16 cellular contexts compared by ENCODE assay signal in the genomic region with DNA sequence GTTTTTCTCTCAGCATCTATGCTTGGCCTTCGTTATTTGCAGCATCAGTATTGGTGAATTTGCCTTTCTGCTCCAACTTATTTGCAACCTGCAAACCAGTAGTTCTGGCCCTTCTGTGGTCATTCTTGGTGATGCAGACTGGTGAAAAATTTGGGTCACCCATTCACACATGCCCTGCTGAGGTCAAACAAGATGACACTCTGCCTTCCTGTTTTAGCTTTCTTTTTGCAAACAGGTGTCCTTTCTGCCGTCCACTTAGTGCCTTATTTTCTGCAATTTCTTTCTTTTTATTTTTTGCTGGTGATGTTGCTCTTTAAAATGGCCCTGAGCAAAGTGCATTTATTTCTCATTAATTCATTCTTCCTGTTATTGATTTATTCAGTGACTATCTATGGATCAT. TPM values are rescaled to one million over a fixed set of nuclear protein-coding genes. Genes with fewer than 3 reads are reported as not detected.
DNase-seq lines count a peak whose midpoint lies in the region; ATAC-seq, FAIRE-seq and TF ChIP-seq lines count a peak whose summit lies in the region.
"Had no signal": no experiment of that assay in that cellular context is flagged by ENCODE, and none has a peak within 500 bp of the region (broad histone marks: within the 10 kb centered on the region; RNA-seq: fewer than 3 reads in every experiment).

No MANE protein-coding gene starts in this region.

- H3K27me3 Mint-ChIP-seq in CD8-positive, alpha-beta T cell (ENCODE audit: low read depth), result no peaks in the 10 kb centered on the region
- H3K27me3 Mint-ChIP-seq in central memory CD8-positive, alpha-beta T cell, result no peaks in the 10 kb centered on the region

- no peaks in the 10 kb centered on the region for H3K36me3 ChIP-seq in CD8-positive, alpha-beta T cell (ENCODE audit: insufficient read depth, low read length)
- no peaks in the 10 kb centered on the region for H3K36me3 ChIP-seq in SK-N-SH (replicated peaks in 1 of 2; ENCODE audit: control insufficient read depth in 1 of 2, insufficient read depth in 2 of 2, low read length in 1 of 2)

- H3K4me1 Mint-ChIP-seq in CD8-positive, alpha-beta T cell (ENCODE audit: low read depth), result peaks cover 15% of the 10 kb centered on the region
- H3K4me1 Mint-ChIP-seq in central memory CD8-positive, alpha-beta T cell, result peaks cover 74% of the 10 kb centered on the region

- H3K79me2 ChIP-seq in SK-N-SH (ENCODE audit: insufficient read depth), result no peaks in the 10 kb centered on the region

- CTCF ChIA-PET in CD8-positive, alpha-beta T cell (lab: Charles Lee), result no interaction called here
- CTCF ChIA-PET in SK-N-SH (lab: Yijun Ruan, JAX), result no interaction called here

- H3K4me2 ChIP-seq in SK-N-SH, result no peak overlapping the region

- H3K4me3 Mint-ChIP-seq in CD8-positive, alpha-beta T cell, result peak overlapping the region; percentile 0
- H3K4me3 Mint-ChIP-seq in central memory CD8-positive, alpha-beta T cell, result peak overlapping the region; percentile 56
- H3K4me3 Mint-ChIP-seq: activated CD4-positive, alpha-beta T cell treated with anti-CD3 and anti-CD28 coated beads, Interleukin-2, amount 10 ng/mL, durations not matched to agents 24 days and 14 days had no signal

- no peaks in the 10 kb centered on the region for H3K4me1 ChIP-seq in CD8-positive, alpha-beta T cell (ENCODE audit: insufficient read depth, low read length)
- H3K4me1 ChIP-seq in SK-N-SH (ENCODE audit: control insufficient read depth in 1 of 2, insufficient read depth in 2 of 2, low read depth in 1 of 2, low read length in 1 of 2), result no peaks in the 10 kb centered on the region

- no peak for TF ChIP-seq RAD21 in SK-N-SH (IDR thresholded peaks at IDR 0.05; ENCODE audit: low read length)

- intact Hi-C loops in CD8-positive, alpha-beta T cell (cut with DNase I, micrococcal nuclease), result no loop called here

- H3K9ac ChIP-seq in SK-N-SH, result no peak overlapping the region

- H3K27me3 ChIP-seq in CD8-positive, alpha-beta T cell (ENCODE audit: insufficient read depth, low read length), result no peaks in the 10 kb centered on the region
- no peaks in the 10 kb centered on the region; the same call in 1 of the 2 replicates for H3K27me3 ChIP-seq in SK-N-SH (ENCODE audit: insufficient read depth)

- H3K27ac ChIP-seq in CD8-positive, alpha-beta T cell (ENCODE audit: low read depth, low read length), result no peak overlapping the region
- H3K27ac ChIP-seq in SK-N-SH (ENCODE audit: low read depth in 2 of 2, low read length in 1 of 2), result no peak overlapping the region
- H3K27ac ChIP-seq: coronary artery had no signal

- H3K9me2 ChIP-seq in SK-N-SH, result no peaks in the 10 kb centered on the region

- H2AFZ ChIP-seq in SK-N-SH (ENCODE audit: low read depth), result no peak overlapping the region

- no peak for DNase-seq in CD8-positive, alpha-beta T cell
- no peak for DNase-seq in GM19239 (ENCODE audit: insufficient read length, low spot score)
- DNase-seq in central memory CD8-positive, alpha-beta T cell (ENCODE audit: low spot score in 2 of 2), result no peak
- DNase-seq in activated T-cell treated with anti-CD3 and anti-CD28 coated beads, Interleukin-2, amount 50 U/mL, for 48 hours, result no peak
- DNase-seq in SK-N-SH, result no peak
- DNase-seq in NCI-H2081 treated with DMSO at 0.1 percent for 48 hours (lab: John Stamatoyannopoulos, UW), result no peak
- DNase-seq in NCI-H2171 treated with DMSO at 0.1 percent for 48 hours (lab: John Stamatoyannopoulos, UW), result no peak
- DNase-seq: activated CD4-positive, alpha-beta T cell treated with anti-CD3 and anti-CD28 coated beads, Interleukin-2, amount 10 ng/mL, durations not matched to agents 24 days and 14 days; aorta; head of caudate nucleus; IMR-90; stimulated activated CD4-positive, alpha-beta T cell treated with anti-CD3 and anti-CD28 coated beads, Interleukin-12 subunit alpha, Interleukin-12 subunit beta, amount 100 ng/mL, for 4 hours; substantia nigra had no signal

- TF ChIP-seq EP300 in SK-N-SH (IDR thresholded peaks at IDR 0.05; ENCODE audit: borderline replicate concordance in 1 of 2, low read depth in 1 of 2, low read length in 1 of 2), result no peak

- peaks cover 3% of the 10 kb centered on the region for H3K9me3 Mint-ChIP-seq in CD8-positive, alpha-beta T cell
- no peaks in the 10 kb centered on the region for H3K9me3 Mint-ChIP-seq in central memory CD8-positive, alpha-beta T cell
- H3K9me3 Mint-ChIP-seq: activated CD4-positive, alpha-beta T cell treated with anti-CD3 and anti-CD28 coated beads, Interleukin-2, amount 10 ng/mL, durations not matched to agents 24 days and 14 days had no signal

- 13% methylated on average over 2 of the region's 2 CpGs for WGBS in SK-N-SH (ENCODE audit: low lambda C conversion rate)

- H3F3A ChIP-seq in SK-N-SH (replicated peaks; ENCODE audit: insufficient read depth), result no peaks in the 10 kb centered on the region

- H3K36me3 Mint-ChIP-seq in CD8-positive, alpha-beta T cell, result no peaks in the 10 kb centered on the region
- H3K36me3 Mint-ChIP-seq in central memory CD8-positive, alpha-beta T cell (ENCODE audit: insufficient read depth), result no peaks in the 10 kb centered on the region

- no peak for ATAC-seq in CD8-positive, alpha-beta T cell
- peak; percentile 31 for ATAC-seq in HG03280 (IDR thresholded peaks at IDR 0.05; ENCODE audit: unreplicated experiment)
- no peak for ATAC-seq in central memory CD8-positive, alpha-beta T cell (replicated peaks; ENCODE audit: extremely low read depth, poor library complexity, severe bottlenecking)

- H3K27ac Mint-ChIP-seq in CD8-positive, alpha-beta T cell, result peak overlapping the region; percentile 41
- H3K27ac Mint-ChIP-seq in central memory CD8-positive, alpha-beta T cell (ENCODE audit: low read depth), result peak overlapping the region; percentile 88
- H3K27ac Mint-ChIP-seq: activated CD4-positive, alpha-beta T cell treated with anti-CD3 and anti-CD28 coated beads, Interleukin-2, amount 10 ng/mL, durations not matched to agents 24 days and 14 days; activated T-helper 2 cell treated with anti-CD3 and anti-CD28 coated beads, Interferon-gamma antibody, Interleukin-2, Interleukin-4, amounts not matched to agents 10 μg/mL and 5 μg/mL and 100 μg/mL, durations not matched to agents 14 hours and 24 hours and 36 hours had no signal

- no peak for TF ChIP-seq CTCF in CD8-positive, alpha-beta T cell (IDR thresholded peaks at IDR 0.05)
- no peak for TF ChIP-seq CTCF in SK-N-SH (IDR thresholded peaks at IDR 0.05)

- H4K20me1 ChIP-seq in SK-N-SH (ENCODE audit: insufficient read depth), result no peaks in the 10 kb centered on the region

- H3K9me3 ChIP-seq in CD8-positive, alpha-beta T cell (ENCODE audit: low read length), result no peaks in the 10 kb centered on the region
- H3K9me3 ChIP-seq in SK-N-SH, result no peaks in the 10 kb centered on the region

- POLR2A ChIA-PET in CD8-positive, alpha-beta T cell (lab: Charles Lee), result no interaction called here
- POLR2A ChIA-PET in SK-N-SH (lab: Yijun Ruan, JAX), result no interaction called here

- H3K4me3 ChIP-seq in CD8-positive, alpha-beta T cell (ENCODE audit: low read depth, low read length), result no peak overlapping the region
- H3K4me3 ChIP-seq in SK-N-SH (ENCODE audit: low read depth in 2 of 2, low read length in 1 of 2), result no peak overlapping the region
- H3K4me3 ChIP-seq: coronary artery had no signal

- peak; percentile 95 for FAIRE-seq in GM19239 (lab: Jason Lieb, UNC)

TF ChIP-seq in SK-N-SH, 30 proteins besides CTCF, POLR2A, EP300 and RAD21 (continues in another document):
- no peak for TF ChIP-seq FOXJ3 (CRISPR knock-in tag; IDR thresholded peaks at IDR 0.05)
- no peak for TF ChIP-seq TAF1 (IDR thresholded peaks at IDR 0.05; ENCODE audit: borderline replicate concordance, low read depth, low read length)
- TF ChIP-seq, protein P1, sequence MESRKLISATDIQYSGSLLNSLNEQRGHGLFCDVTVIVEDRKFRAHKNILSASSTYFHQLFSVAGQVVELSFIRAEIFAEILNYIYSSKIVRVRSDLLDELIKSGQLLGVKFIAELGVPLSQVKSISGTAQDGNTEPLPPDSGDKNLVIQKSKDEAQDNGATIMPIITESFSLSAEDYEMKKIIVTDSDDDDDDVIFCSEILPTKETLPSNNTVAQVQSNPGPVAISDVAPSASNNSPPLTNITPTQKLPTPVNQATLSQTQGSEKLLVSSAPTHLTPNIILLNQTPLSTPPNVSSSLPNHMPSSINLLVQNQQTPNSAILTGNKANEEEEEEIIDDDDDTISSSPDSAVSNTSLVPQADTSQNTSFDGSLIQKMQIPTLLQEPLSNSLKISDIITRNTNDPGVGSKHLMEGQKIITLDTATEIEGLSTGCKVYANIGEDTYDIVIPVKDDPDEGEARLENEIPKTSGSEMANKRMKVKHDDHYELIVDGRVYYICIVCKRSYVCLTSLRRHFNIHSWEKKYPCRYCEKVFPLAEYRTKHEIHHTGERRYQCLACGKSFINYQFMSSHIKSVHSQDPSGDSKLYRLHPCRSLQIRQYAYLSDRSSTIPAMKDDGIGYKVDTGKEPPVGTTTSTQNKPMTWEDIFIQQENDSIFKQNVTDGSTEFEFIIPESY (IDR thresholded peaks at IDR 0.05; ENCODE audit: borderline replicate concordance, low read depth), result no peak
- no peak for TF ChIP-seq CHD2 (IDR thresholded peaks at IDR 0.05; ENCODE audit: low read length, partially characterized antibody)
- no peak for TF ChIP-seq MXI1 (IDR thresholded peaks at IDR 0.05; ENCODE audit: low read depth, low read length)
- no peak for TF ChIP-seq YY1 (IDR thresholded peaks at IDR 0.05; ENCODE audit: low read depth)
- TF ChIP-seq NRF1 (IDR thresholded peaks at IDR 0.05; ENCODE audit: low read depth, low read length), result no peak
- TF ChIP-seq FOSL2 (IDR thresholded peaks at IDR 0.05; ENCODE audit: borderline replicate concordance, low read depth), result no peak
- no peak for TF ChIP-seq SIN3A (IDR thresholded peaks at IDR 0.05; ENCODE audit: borderline replicate concordance, low read depth, low read length)
- no peak for TF ChIP-seq FOXM1 (IDR thresholded peaks at IDR 0.05; ENCODE audit: low read depth)
- TF ChIP-seq, protein P2, sequence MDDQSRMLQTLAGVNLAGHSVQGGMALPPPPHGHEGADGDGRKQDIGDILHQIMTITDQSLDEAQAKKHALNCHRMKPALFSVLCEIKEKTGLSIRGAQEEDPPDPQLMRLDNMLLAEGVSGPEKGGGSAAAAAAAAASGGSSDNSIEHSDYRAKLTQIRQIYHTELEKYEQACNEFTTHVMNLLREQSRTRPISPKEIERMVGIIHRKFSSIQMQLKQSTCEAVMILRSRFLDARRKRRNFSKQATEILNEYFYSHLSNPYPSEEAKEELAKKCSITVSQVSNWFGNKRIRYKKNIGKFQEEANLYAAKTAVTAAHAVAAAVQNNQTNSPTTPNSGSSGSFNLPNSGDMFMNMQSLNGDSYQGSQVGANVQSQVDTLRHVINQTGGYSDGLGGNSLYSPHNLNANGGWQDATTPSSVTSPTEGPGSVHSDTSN (IDR thresholded peaks at IDR 0.05), result no peak

RNA-seq across cellular contexts. Expression of gene PLCG2, which starts 31.3 kb away (rescaled TPM):
- total RNA-seq in CD8-positive, alpha-beta T cell, result 10 to 100 TPM in 1 of 2 experiments, 1 to 10 TPM in 1; 7.6 to 10.2 TPM
- 0.08 and 0.23 TPM in 2 replicates for polyA plus RNA-seq in SK-N-SH (2012; rRNA removed)
- polyA plus RNA-seq in SK-N-SH (2012; cell fraction: cytosol; rRNA removed), result 0.14 and 0.26 TPM in 2 replicates
- polyA plus RNA-seq in SK-N-SH (2012; cell fraction: nucleus; rRNA removed), result 0.27 and 0.51 TPM in 2 replicates
